ENCODE assay signal across 19 cellular contexts in the genomic region with DNA sequence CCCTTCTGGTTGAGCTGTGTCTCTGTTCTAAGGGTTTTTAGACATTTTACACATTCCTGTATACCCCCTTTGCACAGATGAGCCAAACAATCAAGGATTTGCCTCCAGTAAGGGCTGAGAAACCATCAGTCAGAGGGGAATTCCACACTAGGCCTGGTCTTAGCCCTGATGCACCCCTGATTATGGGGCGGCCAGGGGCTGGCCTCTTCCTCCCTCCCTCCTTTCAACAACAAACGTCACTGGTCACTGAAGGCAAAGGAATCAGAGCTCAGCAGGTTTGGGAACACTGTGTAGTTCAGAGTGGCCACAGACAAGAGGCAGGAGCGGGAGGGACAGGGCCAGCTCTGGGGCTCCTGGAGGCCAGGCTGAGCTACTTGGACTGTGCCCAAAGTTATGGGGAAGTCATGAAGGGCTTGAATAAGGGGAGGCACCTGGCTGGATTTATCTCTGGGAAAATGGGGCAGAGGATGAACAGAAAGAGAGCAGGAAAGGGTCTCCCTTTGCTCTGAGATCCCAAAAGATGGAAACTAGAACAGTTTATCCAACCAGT. TPM values are rescaled to one million over a fixed set of nuclear protein-coding genes. Genes with fewer than 3 reads are reported as not detected.
DNase-seq lines count a peak whose midpoint lies in the region; ATAC-seq, FAIRE-seq and TF ChIP-seq lines count a peak whose summit lies in the region.
"Had no signal": no experiment of that assay in that cellular context is flagged by ENCODE, and none has a peak within 500 bp of the region (broad histone marks: within the 10 kb centered on the region; RNA-seq: fewer than 3 reads in every experiment).

No MANE protein-coding gene starts in this region.

- no peak overlapping the region for H3K4me3 ChIP-seq in MM.1S (ENCODE audit: low read length)
- H3K4me3 ChIP-seq in small intestine (ENCODE audit: low read depth in 1 of 2, low read length in 2 of 2): peak overlapping the region in 1 of 2 donors; percentile 67
- H3K4me3 ChIP-seq: dorsolateral prefrontal cortex, gastrocnemius medialis, MG63, SK-N-MC had no signal

- H4K20me1 ChIP-seq in MM.1S (ENCODE audit: insufficient read depth, low read length): no peaks in the 10 kb centered on the region

- H3K4me2 ChIP-seq in MM.1S (ENCODE audit: low read depth, low read length): no peak overlapping the region

- intact Hi-C loops in left colon (cut with DNase I, micrococcal nuclease): loop anchor here in 1 of 2 donors (10.0 kb wide), 1 partner anchor 146 kb away; no protein-coding TSS in a partner anchor

- H3K27ac ChIP-seq in MM.1S (ENCODE audit: low read length) (no peak overlapping the region), small intestine (ENCODE audit: low read depth in 1 of 2, low read length in 1 of 2) (peak overlapping the region; percentile 90 to 95)
- H3K27ac ChIP-seq: dorsolateral prefrontal cortex, gastrocnemius medialis, SK-N-MC had no signal

- H3K4me1 ChIP-seq in MM.1S (ENCODE audit: low read length): no peaks in the 10 kb centered on the region
- peaks cover 0 to 10% of the 10 kb centered on the region in 2 donors for H3K4me1 ChIP-seq in small intestine (ENCODE audit: control insufficient read depth in 2 of 2, insufficient read depth in 1 of 2, low read depth in 1 of 2, low read length in 1 of 2)

- DNase-seq in GM12892 (ENCODE audit: insufficient read length) (no peak), MM.1S (no peak), left colon (no peak), small intestine (peak; percentile 57), DMS53 treated with DMSO at 0.1 percent for 48 hours (lab: John Stamatoyannopoulos, UW; ENCODE audit: unreplicated experiment) (no peak), middle frontal gyrus (ENCODE audit: extremely low spot score, low spot score) (no peak), HPDE6-E6E7 (ENCODE audit: extremely low spot score) (no peak)
- DNase-seq: dorsolateral prefrontal cortex; gastrocnemius medialis; GOT3; mesenchymal stem cell; MG63; NCI-H1694; NCI-H2227 treated with DMSO at 0.1 percent for 48 hours; stimulated activated CD4-positive, alpha-beta T cell treated with anti-CD3 and anti-CD28 coated beads, Interleukin-2, amount 100 ng/mL, for 24 hours; substantia nigra had no signal

- no peaks in the 10 kb centered on the region for H3K9me3 ChIP-seq in MM.1S (replicated peaks; ENCODE audit: insufficient read depth, low read length)
- H3K9me3 ChIP-seq in small intestine (ENCODE audit: control insufficient read depth, low read depth): no peaks in the 10 kb centered on the region
- H3K9me3 ChIP-seq: gastrocnemius medialis, MG63 had no signal

- no peaks in the 10 kb centered on the region for H3K79me2 ChIP-seq in MM.1S (ENCODE audit: low read length)

- no peak overlapping the region for H3K9ac ChIP-seq in MM.1S (ENCODE audit: low read length)

- FAIRE-seq in GM12892 (lab: Jason Lieb, UNC) (no peak), small intestine (lab: Jason Lieb, UNC) (no peak)
- FAIRE-seq: bronchial epithelial cell had no signal

- TF ChIP-seq CTCF in MM.1S (IDR thresholded peaks at IDR 0.05; ENCODE audit: low read length): no peak

- ATAC-seq in left colon: peak; percentile 2
- ATAC-seq in HG03442 (IDR thresholded peaks at IDR 0.05; ENCODE audit: unreplicated experiment): no peak
- ATAC-seq: gastrocnemius medialis had no signal

- H3K9me2 ChIP-seq in MM.1S (replicated peaks; ENCODE audit: insufficient read depth, low read length): no peaks in the 10 kb centered on the region

- 39 to 56% (median 48%) methylated on average over 3 of the region's 3 CpGs for WGBS in small intestine, 3 donors

- H3F3A ChIP-seq in MM.1S (ENCODE audit: insufficient read depth, low read length): peaks cover 4% of the 10 kb centered on the region; the same call in 1 of the 2 replicates

- peak; percentile 37; the same call in 1 of the 2 replicates for TF ChIP-seq POLR2A in GM12892 (IDR thresholded peaks at IDR 0.05; ENCODE audit: low read depth, low read length)

- no peaks in the 10 kb centered on the region for H3K36me3 ChIP-seq in MM.1S (replicated peaks; ENCODE audit: insufficient read depth, low read length)
- peaks cover 0 to 2% of the 10 kb centered on the region in 2 donors for H3K36me3 ChIP-seq in small intestine (ENCODE audit: control insufficient read depth in 2 of 2, insufficient read depth in 2 of 2, low read length in 2 of 2)
- H3K36me3 ChIP-seq: gastrocnemius medialis, MG63 had no signal

- 0 out of 2 replicates have a peak overlapping the region, but pooled peaks have one; percentile 28 for H2AFZ ChIP-seq in MM.1S (ENCODE audit: low read length)

- H3K27me3 ChIP-seq in MM.1S (replicated peaks; ENCODE audit: insufficient read depth, low read length): no peaks in the 10 kb centered on the region
- no peaks in the 10 kb centered on the region for H3K27me3 ChIP-seq in small intestine (ENCODE audit: control insufficient read depth in 2 of 2, insufficient read depth in 2 of 2, low read length in 2 of 2)
- H3K27me3 ChIP-seq: dorsolateral prefrontal cortex, gastrocnemius medialis, MG63 had no signal

RNA-seq across cellular contexts. Expression of gene MOGAT2, which starts 1.5 kb away (rescaled TPM):
- polyA plus RNA-seq in GM12892 (2012; ENCODE audit: missing spikeins): 0.40 TPM
- total RNA-seq in left colon: 100 to 1,000 TPM; 169 to 204 TPM
- 100 to 1,000 TPM; 112 to 243 (median 135) TPM for polyA plus RNA-seq in small intestine
- total RNA-seq: bronchial epithelial cell had no signal

RNA-seq across cellular contexts. Expression of gene DGAT2, which starts 49.4 kb away (rescaled TPM):
- polyA plus RNA-seq in GM12892 (2012; ENCODE audit: missing spikeins): 11.6 TPM
- total RNA-seq in left colon: 1 to 10 TPM; 1.7 to 3.3 TPM
- 10 to 100 TPM in 2 of 3 donors, 1 to 10 TPM in 1; 5.8 to 22.3 (median 10.5) TPM for polyA plus RNA-seq in small intestine

RNA-seq across cellular contexts. Expression of gene MAP6, which starts 50.3 kb away (rescaled TPM):
- polyA plus RNA-seq in GM12892 (2012; ENCODE audit: missing spikeins): 0.17 TPM
- 1 to 10 TPM in 1 of 2 donors, under 1 TPM in 1; 0.58 to 1.7 TPM for total RNA-seq in left colon
- 1 to 10 TPM in 1 of 3 donors, under 1 TPM in 1, not detected in 1; 0.54 to 2.9 TPM for polyA plus RNA-seq in small intestine
- total RNA-seq: bronchial epithelial cell had no signal
